Comparison of ENCODE assay signal across 14 cellular contexts in genomic region chr9:89455356-89455824, GRCh38. TPM values are rescaled to one million over a fixed set of nuclear protein-coding genes. Genes with fewer than 3 reads are reported as not detected.
DNase-seq lines count a peak whose midpoint lies in the region; ATAC-seq and TF ChIP-seq lines count a peak whose summit lies in the region.
"Had no signal": no experiment of that assay in that cellular context is flagged by ENCODE, and none has a peak within 500 bp of the region (broad histone marks: within the 10 kb centered on the region; RNA-seq: fewer than 3 reads in every experiment).

No MANE protein-coding gene starts in this region.

- no peaks in the 10 kb centered on the region for H3K27me3 Mint-ChIP-seq in activated CD4-positive, alpha-beta T cell treated with anti-CD3 and anti-CD28 coated beads for 36 hours
- H3K27me3 Mint-ChIP-seq in T-cell: no peaks in the 10 kb centered on the region

- intact Hi-C loops in activated CD4-positive, alpha-beta T cell treated with anti-CD3 and anti-CD28 coated beads for 36 hours (cut with DNase I, micrococcal nuclease): no loop called here
- intact Hi-C loops in tibial artery (cut with DNase I; ENCODE audit: low total_unique reads): no loop called here

- DNase-seq in activated CD4-positive, alpha-beta T cell treated with anti-CD3 and anti-CD28 coated beads for 36 hours: peak; percentile 51
- no peak for DNase-seq in activated CD4-positive, alpha-beta T cell treated with anti-CD3 and anti-CD28 coated beads for 48 hours
- DNase-seq in T-cell (peak in 33 of 34 experiments; percentile 27 to 72 (median 53)), caudate nucleus (lab: John Stamatoyannopoulos, UW) (no peak), tibial artery (no peak), NCI-H1417 treated with DMSO at 0.1 percent for 48 hours (lab: John Stamatoyannopoulos, UW) (no peak)
- DNase-seq: NCI-H2029 treated with DMSO at 0.1 percent for 48 hours, small intestine, transverse colon had no signal

- H3K4me3 ChIP-seq in neutrophil (ENCODE audit: low read depth in 1 of 2, low read length in 1 of 2) (no peak overlapping the region), tibial artery (no peak overlapping the region)
- H3K4me3 ChIP-seq: cardiac muscle cell, transverse colon had no signal

- peak overlapping the region; percentile 77 for H3K27ac ChIP-seq in caudate nucleus (ENCODE audit: low read depth, low read length)
- peak overlapping the region; percentile 66 for H3K27ac ChIP-seq in neutrophil
- no peak overlapping the region for H3K27ac ChIP-seq in tibial artery
- H3K27ac ChIP-seq: 22Rv1, cardiac muscle cell, transverse colon had no signal

- H3K9me3 ChIP-seq in neutrophil: no peaks in the 10 kb centered on the region
- no peaks in the 10 kb centered on the region for H3K9me3 ChIP-seq in tibial artery
- H3K9me3 ChIP-seq: transverse colon had no signal

- CTCF ChIA-PET in activated CD4-positive, alpha-beta T cell treated with anti-CD3 and anti-CD28 coated beads for 36 hours (lab: Charles Lee): interaction anchor here (1.2 to 2.0 kb wide), 4 partner anchors 12 to 52 kb away, joined by 3 to 9 read pairs (median 4); no protein-coding TSS in a partner anchor
- CTCF ChIA-PET in T-cell (lab: Charles Lee): interaction anchor here in 1 of 2 donors (0.8 to 2.2 kb wide), 3 partner anchors 24 to 94 kb away, joined by 3 to 10 read pairs (median 9); no protein-coding TSS in a partner anchor

- peaks cover 75% of the 10 kb centered on the region for H3K36me3 Mint-ChIP-seq in activated CD4-positive, alpha-beta T cell treated with anti-CD3 and anti-CD28 coated beads for 36 hours (ENCODE audit: low read depth)
- peaks cover 32% of the 10 kb centered on the region for H3K36me3 Mint-ChIP-seq in T-cell

- no peak for TF ChIP-seq CTCF in neutrophil (IDR thresholded peaks at IDR 0.05)
- no peak for TF ChIP-seq CTCF in tibial artery (IDR thresholded peaks at IDR 0.05)

- no peaks in the 10 kb centered on the region for H3K9me3 Mint-ChIP-seq in activated CD4-positive, alpha-beta T cell treated with anti-CD3 and anti-CD28 coated beads for 36 hours (ENCODE audit: low read depth)
- no peaks in the 10 kb centered on the region for H3K9me3 Mint-ChIP-seq in T-cell

- peaks cover 97% of the 10 kb centered on the region for H3K4me1 Mint-ChIP-seq in activated CD4-positive, alpha-beta T cell treated with anti-CD3 and anti-CD28 coated beads for 36 hours
- peaks cover 96 to 97% (median 97%) of the 10 kb centered on the region in 3 donors for H3K4me1 Mint-ChIP-seq in T-cell

- peak overlapping the region; percentile 9 for H3K4me3 Mint-ChIP-seq in activated CD4-positive, alpha-beta T cell treated with anti-CD3 and anti-CD28 coated beads for 36 hours
- peak overlapping the region; percentile 32 to 72 (median 69) for H3K4me3 Mint-ChIP-seq in T-cell

- ATAC-seq in activated CD4-positive, alpha-beta T cell treated with anti-CD3 and anti-CD28 coated beads for 36 hours: peak; percentile 13
- ATAC-seq in T-cell (replicated peaks in 1 of 4): peak; percentile 62 to 71 (median 66)
- ATAC-seq in HG03025 (IDR thresholded peaks at IDR 0.05; ENCODE audit: low FRiP score, unreplicated experiment): no peak
- ATAC-seq: Right ventricle myocardium inferior had no signal

- POLR2A ChIA-PET in activated CD4-positive, alpha-beta T cell treated with anti-CD3 and anti-CD28 coated beads for 36 hours (lab: Charles Lee): interaction anchor here (1.2 kb wide), 2 partner anchors 9 to 45 kb away, joined by 3 to 4 read pairs; no protein-coding TSS in a partner anchor
- POLR2A ChIA-PET in T-cell (lab: Charles Lee): interaction anchor here (0.6 kb wide), 2 partner anchors 35 to 66 kb away, joined by 3 to 4 read pairs; no protein-coding TSS in a partner anchor

- no peaks in the 10 kb centered on the region for H3K27me3 ChIP-seq in neutrophil
- no peaks in the 10 kb centered on the region for H3K27me3 ChIP-seq in tibial artery
- H3K27me3 ChIP-seq: cardiac muscle cell, transverse colon had no signal

- H3K36me3 ChIP-seq in neutrophil (peaks cover 63% of the 10 kb centered on the region), tibial artery (peaks cover 0 to 8% (median 0%) of the 10 kb centered on the region in 3 donors)
- H3K36me3 ChIP-seq: cardiac muscle cell, transverse colon had no signal

- H3K4me1 ChIP-seq in neutrophil (ENCODE audit: control insufficient read depth in 1 of 2, insufficient read depth in 1 of 2, low read depth in 1 of 2, low read length in 1 of 2) (peaks cover 17 to 55% of the 10 kb centered on the region in 2 experiments), tibial artery (no peaks in the 10 kb centered on the region)

- peak overlapping the region; percentile 80 for H3K27ac Mint-ChIP-seq in activated CD4-positive, alpha-beta T cell treated with anti-CD3 and anti-CD28 coated beads for 36 hours
- peak overlapping the region; percentile 96 to 97 for H3K27ac Mint-ChIP-seq in T-cell

RNA-seq across cellular contexts. Expression of gene SEMA4D, which starts 42.5 kb away (rescaled TPM):
- 100 to 1,000 TPM; 215 to 226 TPM for total RNA-seq in activated CD4-positive, alpha-beta T cell treated with anti-CD3 and anti-CD28 coated beads for 36 hours
- 100 to 1,000 TPM; 347 to 585 (median 434) TPM for total RNA-seq in T-cell

Comparison
In these comparisons a context has a peak if more than half of its experiments do, and no peak if none do; other contexts are left out.
1. DNase-seq: peak in activated CD4-positive, alpha-beta T cell treated with anti-CD3 and anti-CD28 coated beads for 36 hours (single experiment) and T-cell (33 of 34); none in activated CD4-positive, alpha-beta T cell treated with anti-CD3 and anti-CD28 coated beads for 48 hours (single experiment), caudate nucleus (0 of 61), tibial artery (0 of 2) and NCI-H1417 treated with DMSO at 0.1 percent for 48 hours (single experiment).
2. H3K27ac ChIP-seq: peak in caudate nucleus (single experiment) and neutrophil (single experiment); none in tibial artery (0 of 2).